ENCODE assay signal across 16 cellular contexts in the genomic region with DNA sequence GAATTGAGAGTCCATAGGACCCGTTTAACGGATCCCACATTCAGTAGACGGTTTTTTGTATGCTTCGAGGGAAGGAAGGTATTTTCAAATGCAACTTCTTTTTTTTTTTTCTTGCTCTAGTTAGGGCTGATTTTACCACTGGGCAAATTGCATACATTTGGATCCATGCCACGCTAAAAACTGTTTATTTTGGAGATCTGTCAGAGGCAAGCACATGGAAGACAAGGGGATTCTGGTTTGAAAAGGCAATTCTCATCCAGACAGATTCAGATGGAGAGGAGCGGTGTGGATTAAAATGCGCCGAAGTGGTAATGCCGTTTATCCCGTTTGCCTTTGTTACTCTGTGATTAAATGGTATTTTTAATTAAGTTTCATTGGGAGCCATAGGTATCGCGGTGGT.
"Had no signal": no experiment of that assay in that cellular context is flagged by ENCODE, and none has a peak within 500 bp of the region (broad histone marks: within the 10 kb centered on the region; RNA-seq: fewer than 3 reads in every experiment).

No MANE protein-coding gene starts in this region.

- H3K9me3 ChIP-seq: adrenal gland, gastrocnemius medialis, heart right ventricle had no signal

- H3K9me3 Mint-ChIP-seq: nephron; T-helper 2 cell treated with Interferon-gamma antibody and Interleukin-4, amounts not matched to agents 5 μg/mL and 100 μg/mL, for 36 hours had no signal

- H3K4me1 Mint-ChIP-seq: nephron had no signal

- H3K4me3 ChIP-seq: adrenal gland, gastrocnemius medialis, heart right ventricle had no signal

- H3K27ac ChIP-seq: adrenal gland, brain microvascular endothelial cell, gastrocnemius medialis had no signal

- ATAC-seq: activated CD4-positive, CD25-positive, alpha-beta regulatory T cell treated with anti-CD3 and anti-CD28 coated beads, Interleukin-2, amount 50 U/mL, for 24 hours; gastrocnemius medialis had no signal

- H3K36me3 ChIP-seq: gastrocnemius medialis had no signal

- H3K27ac Mint-ChIP-seq: nephron; T-helper 2 cell treated with Interferon-gamma antibody and Interleukin-4, amounts not matched to agents 5 μg/mL and 100 μg/mL, for 36 hours had no signal

- H3K27me3 ChIP-seq: adrenal gland, brain microvascular endothelial cell, gastrocnemius medialis, heart right ventricle had no signal

- H3K4me1 ChIP-seq: adrenal gland, gastrocnemius medialis had no signal

- DNase-seq: activated CD4-positive, alpha-beta T cell treated with anti-CD3 and anti-CD28 coated beads, Interleukin-2, amount 50 U/mL, for 4 hours; activated naive CD4-positive, alpha-beta T cell treated with anti-CD3 and anti-CD28 coated beads, Interleukin-2, amount 50 U/mL, for 16 hours; activated T-cell treated with anti-CD3 and anti-CD28 coated beads, Interleukin-2, amount 50 U/mL, for 1 hour; adrenal gland; brain microvascular endothelial cell; cerebellar nuclear complex; gastrocnemius medialis; heart right ventricle; islet precursor cell; mesendoderm; stimulated activated CD4-positive, alpha-beta T cell treated with anti-CD3 and anti-CD28 coated beads, Interleukin-12 subunit alpha, Interleukin-12 subunit beta, amount 100 ng/mL, for 4 hours; stimulated activated naive CD4-positive, alpha-beta T cell; trophoblast cell had no signal

- H3K4me3 Mint-ChIP-seq: nephron; T-helper 2 cell treated with Interferon-gamma antibody and Interleukin-4, amounts not matched to agents 5 μg/mL and 100 μg/mL, for 36 hours had no signal
